2 cellular contexts compared by ENCODE assay signal in genomic region chr21:26070121-26070520, GRCh38.
TF ChIP-seq lines count a peak whose summit lies in the region.

No MANE protein-coding gene starts in this region.

TF ChIP-seq in IMR-90, 13 proteins besides CTCF, POLR2A, EP300 and RAD21:
- TF ChIP-seq FOS (IDR thresholded peaks at IDR 0.05; ENCODE audit: low read depth, low read length) (no peak), MAFK (IDR thresholded peaks at IDR 0.05; ENCODE audit: low read depth, low read length) (no peak), ELK1 (IDR thresholded peaks at IDR 0.05; ENCODE audit: borderline replicate concordance, low read depth, low read length) (no peak), BHLHE40 (IDR thresholded peaks at IDR 0.05; ENCODE audit: low read depth, low read length) (no peak), RCOR1 (IDR thresholded peaks at IDR 0.05; ENCODE audit: insufficient replicate concordance, low read length) (no peak), SMC3 (IDR thresholded peaks at IDR 0.05; ENCODE audit: low read depth, low read length) (no peak), MXI1 (IDR thresholded peaks at IDR 0.05; ENCODE audit: borderline replicate concordance, low read depth, low read length) (no peak), CHD1 (IDR thresholded peaks at IDR 0.05; ENCODE audit: low read depth, low read length) (no peak), CEBPB (IDR thresholded peaks at IDR 0.05; ENCODE audit: low read depth, low read length) (no peak)
- TF ChIP-seq, protein P1, sequence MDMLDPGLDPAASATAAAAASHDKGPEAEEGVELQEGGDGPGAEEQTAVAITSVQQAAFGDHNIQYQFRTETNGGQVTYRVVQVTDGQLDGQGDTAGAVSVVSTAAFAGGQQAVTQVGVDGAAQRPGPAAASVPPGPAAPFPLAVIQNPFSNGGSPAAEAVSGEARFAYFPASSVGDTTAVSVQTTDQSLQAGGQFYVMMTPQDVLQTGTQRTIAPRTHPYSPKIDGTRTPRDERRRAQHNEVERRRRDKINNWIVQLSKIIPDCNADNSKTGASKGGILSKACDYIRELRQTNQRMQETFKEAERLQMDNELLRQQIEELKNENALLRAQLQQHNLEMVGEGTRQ (IDR thresholded peaks at IDR 0.05; ENCODE audit: low read depth, low read length): no peak

TF ChIP-seq in GM12878, 131 proteins besides CTCF, POLR2A, EP300 and RAD21:
- TF ChIP-seq NRF1 (conservative IDR thresholded peaks at IDR 0.05; ENCODE audit: low read depth, low read length) (no peak), NFXL1 (IDR thresholded peaks at IDR 0.05; ENCODE audit: borderline replicate concordance) (no peak), ZZZ3 (IDR thresholded peaks at IDR 0.05; ENCODE audit: control insufficient read depth, insufficient read length, low read depth) (no peak), EED (IDR thresholded peaks at IDR 0.05; ENCODE audit: low read depth) (no peak), HDGF (IDR thresholded peaks at IDR 0.05) (no peak), CHD1 (IDR thresholded peaks at IDR 0.05; ENCODE audit: low read depth, low read length) (no peak), FOXK2 (IDR thresholded peaks at IDR 0.05) (no peak), USF1 (IDR thresholded peaks at IDR 0.05; ENCODE audit: borderline replicate concordance, extremely low read length, insufficient read depth, low read depth, low read length) (no peak), SREBF2 (IDR thresholded peaks at IDR 0.05; ENCODE audit: low read length) (no peak), SIN3A (IDR thresholded peaks at IDR 0.05; ENCODE audit: low read depth, low read length) (no peak), ATF2 (IDR thresholded peaks at IDR 0.05; ENCODE audit: low read length) (no peak), DPF2 (IDR thresholded peaks at IDR 0.05) (no peak), SMC3 (IDR thresholded peaks at IDR 0.05; ENCODE audit: borderline replicate concordance, low read length) (no peak), ELK1 (IDR thresholded peaks at IDR 0.05; ENCODE audit: low read depth, low read length) (no peak), STAT1 (conservative IDR thresholded peaks at IDR 0.05) (no peak)
